ENCODE assay signal across 8 cellular contexts in genomic region chr4:53365486-53366300, GRCh38. TPM values are rescaled to one million over a fixed set of nuclear protein-coding genes. Genes with fewer than 3 reads are reported as not detected.
DNase-seq lines count a peak whose midpoint lies in the region; ATAC-seq and TF ChIP-seq lines count a peak whose summit lies in the region.

Gene SCFD2 (minus strand): TSS chr4:53366061.

- ATAC-seq in stimulated activated naive CD8-positive, alpha-beta T cell treated with anti-CD3 and anti-CD28 coated beads, Interleukin-15, amount 100 ng/mL, for 72 hours: peak; percentile 99

- H2BK120ac ChIP-seq in H9 (ENCODE audit: low read depth, low read length, poor library complexity, severe bottlenecking): no peak within 1 kb of the TSS

- peaks cover 4 to 7% of the 10 kb centered on the region in 2 experiments; a peak in 2 of 5 replicates for H3K9me3 Mint-ChIP-seq in H9
- peaks cover 8% of the 10 kb centered on the region for H3K9me3 Mint-ChIP-seq in nephron progenitor cell
- H3K9me3 Mint-ChIP-seq in stimulated activated naive CD8-positive, alpha-beta T cell treated with anti-CD3 and anti-CD28 coated beads, Interleukin-15, amount 100 ng/mL, for 72 hours: no peaks in the 10 kb centered on the region

- H3K14ac ChIP-seq in H9 (ENCODE audit: insufficient read depth, low read length): no peak within 1 kb of the TSS

- no CpG with 5 or more reads among the region's 51 CpGs for WGBS in H9 (ENCODE audit: extremely low coverage, insufficient read length, low lambda C conversion rate)

- H3K9me3 ChIP-seq in H9 (ENCODE audit: control insufficient read depth, low read depth, low read length): no peaks in the 10 kb centered on the region
- H3K9me3 ChIP-seq in MG63: no peaks in the 10 kb centered on the region

- no peak within 1 kb of the TSS for H2AK5ac ChIP-seq in H9 (ENCODE audit: insufficient read length, low read length)

- DNase-seq in ELR (ENCODE audit: low read depth): peak; percentile 97
- DNase-seq in H9: peak; percentile 97
- DNase-seq in MG63: peak; percentile 100
- DNase-seq in SHP77 treated with DMSO at 0.1 percent for 48 hours (lab: John Stamatoyannopoulos, UW): peak; percentile 98
- DNase-seq in activated effector memory CD4-positive, alpha-beta T cell treated with anti-CD3 and anti-CD28 coated beads, Interleukin-2, amount 50 U/mL, for 16 hours: peak; percentile 99
- DNase-seq in fibroblast of the conjunctiva (ENCODE audit: low read depth): peak; percentile 90
- DNase-seq in nephron progenitor cell: peak; percentile 92
- peak; percentile 87 to 93 for DNase-seq in stimulated activated naive CD8-positive, alpha-beta T cell treated with anti-CD3 and anti-CD28 coated beads, Interleukin-15, amount 100 ng/mL, for 72 hours

- peak within 1 kb of the TSS; percentile 0 for H3K9ac ChIP-seq in H9 (ENCODE audit: extremely low read depth, insufficient read length, low read length)

- H3K36me3 Mint-ChIP-seq in H9 (ENCODE audit: insufficient read depth in 1 of 3, low read depth in 3 of 3) (no peaks in the 10 kb centered on the region; a peak in 1 of 7 replicates), nephron progenitor cell (ENCODE audit: low read depth) (no peaks in the 10 kb centered on the region)

- peak within 1 kb of the TSS; percentile 96 for H3K4me3 ChIP-seq in MG63

- no peak within 1 kb of the TSS for H3K4ac ChIP-seq in H9 (ENCODE audit: low read depth, low read length)

- TF ChIP-seq CTCF in H9 (conservative IDR thresholded peaks at IDR 0.05) (no peak), nephron progenitor cell (IDR thresholded peaks at IDR 0.05) (no peak)

- H3K27me3 ChIP-seq in H9 (ENCODE audit: insufficient read depth, low read length) (no peaks in the 10 kb centered on the region), MG63 (no peaks in the 10 kb centered on the region)

- H3K27me3 Mint-ChIP-seq in H9 (ENCODE audit: low read depth) (peaks cover 45% of the 10 kb centered on the region), nephron progenitor cell (ENCODE audit: low read depth, poor library complexity) (peaks cover 42% of the 10 kb centered on the region)
- peaks cover under 1% of the 10 kb centered on the region for H3K27me3 Mint-ChIP-seq in stimulated activated naive CD8-positive, alpha-beta T cell treated with anti-CD3 and anti-CD28 coated beads, Interleukin-15, amount 100 ng/mL, for 72 hours

- H2BK12ac ChIP-seq in H9 (ENCODE audit: insufficient read length, low read depth, low read length): no peak within 1 kb of the TSS

- H3K23ac ChIP-seq in H9 (ENCODE audit: insufficient read length, low read depth, low read length): no peak within 1 kb of the TSS

- peak within 1 kb of the TSS; percentile 35 for H2AFZ ChIP-seq in H9 (ENCODE audit: low read length)

- H2BK20ac ChIP-seq in H9 (ENCODE audit: low read depth, low read length, poor library complexity, severe bottlenecking): no peak within 1 kb of the TSS

- no peak within 1 kb of the TSS for H4K8ac ChIP-seq in H9 (replicated peaks; ENCODE audit: insufficient read length, low read depth, low read length)

- H3K56ac ChIP-seq in H9 (ENCODE audit: insufficient read length, low read depth, low read length): no peak within 1 kb of the TSS

- no peaks in the 10 kb centered on the region for H3K79me1 ChIP-seq in H9 (ENCODE audit: insufficient read depth, low read depth, low read length, poor library complexity, severe bottlenecking)

- H3K4me1 ChIP-seq in H9 (ENCODE audit: insufficient read depth, low read length): no peaks in the 10 kb centered on the region

- no peak within 1 kb of the TSS for H3K18ac ChIP-seq in H9 (ENCODE audit: insufficient read length, low read depth, low read length)

- peak within 1 kb of the TSS; percentile 89 to 94 for H3K4me3 Mint-ChIP-seq in H9
- peak within 1 kb of the TSS; percentile 94 for H3K4me3 Mint-ChIP-seq in nephron progenitor cell
- peak within 1 kb of the TSS; percentile 96 to 97 for H3K4me3 Mint-ChIP-seq in stimulated activated naive CD8-positive, alpha-beta T cell treated with anti-CD3 and anti-CD28 coated beads, Interleukin-15, amount 100 ng/mL, for 72 hours

- H3K23me2 ChIP-seq in H9 (ENCODE audit: insufficient read length, low read depth, low read length, poor library complexity, severe bottlenecking): peaks cover 7% of the 10 kb centered on the region

- no peaks in the 10 kb centered on the region for H4K20me1 ChIP-seq in H9 (ENCODE audit: control insufficient read depth, insufficient read depth, insufficient read length)

- peaks cover 20 to 22% of the 10 kb centered on the region in 2 experiments for H3K4me1 Mint-ChIP-seq in H9
- peaks cover 35% of the 10 kb centered on the region for H3K4me1 Mint-ChIP-seq in nephron progenitor cell
- H3K4me1 Mint-ChIP-seq in stimulated activated naive CD8-positive, alpha-beta T cell treated with anti-CD3 and anti-CD28 coated beads, Interleukin-15, amount 100 ng/mL, for 72 hours: peaks cover 46% of the 10 kb centered on the region

- H4K91ac ChIP-seq in H9 (ENCODE audit: insufficient read length, low read depth, low read length): no peak within 1 kb of the TSS

- H4K5ac ChIP-seq in H9 (ENCODE audit: insufficient read length, low read depth, low read length): no peak within 1 kb of the TSS

- no peaks in the 10 kb centered on the region; the same call in 1 of the 2 replicates for H3K79me2 ChIP-seq in H9 (ENCODE audit: insufficient read depth, low read length)

- H3K27ac Mint-ChIP-seq in H9 (peak within 1 kb of the TSS in 2 of 3 experiments; percentile 24 to 51; a peak in 2 of 7 replicates), nephron progenitor cell (no peak within 1 kb of the TSS)
- H3K27ac Mint-ChIP-seq in stimulated activated naive CD8-positive, alpha-beta T cell treated with anti-CD3 and anti-CD28 coated beads, Interleukin-15, amount 100 ng/mL, for 72 hours: peak within 1 kb of the TSS; percentile 95 to 97

- H3K36me3 ChIP-seq in MG63: peaks cover 41% of the 10 kb centered on the region

- no peak within 1 kb of the TSS for H2BK15ac ChIP-seq in H9 (ENCODE audit: low read depth, low read length)

- H2BK5ac ChIP-seq in H9 (ENCODE audit: insufficient read length, low read length): no peak within 1 kb of the TSS

- H3K27ac ChIP-seq in H9 (ENCODE audit: insufficient read length, low read depth, low read length): no peak within 1 kb of the TSS

- H3K4me2 ChIP-seq in H9 (ENCODE audit: insufficient read depth, insufficient read length, low read length): peak within 1 kb of the TSS; percentile 83

- H3T11ph ChIP-seq in H9 (ENCODE audit: low read length): no peak within 1 kb of the TSS

RNA-seq across cellular contexts. Expression of gene SCFD2, which starts in this region (rescaled TPM):
- total RNA-seq in H9 (2021): 10.1 TPM in 2 replicates
- total RNA-seq in MG63 (2014; rRNA removed; shearing (Covaris generic); ENCODE audit: low replicate concordance): 92.3 and 119 TPM in 2 replicates
